Comparison of ENCODE assay signal across 2 cellular contexts in the genomic region with DNA sequence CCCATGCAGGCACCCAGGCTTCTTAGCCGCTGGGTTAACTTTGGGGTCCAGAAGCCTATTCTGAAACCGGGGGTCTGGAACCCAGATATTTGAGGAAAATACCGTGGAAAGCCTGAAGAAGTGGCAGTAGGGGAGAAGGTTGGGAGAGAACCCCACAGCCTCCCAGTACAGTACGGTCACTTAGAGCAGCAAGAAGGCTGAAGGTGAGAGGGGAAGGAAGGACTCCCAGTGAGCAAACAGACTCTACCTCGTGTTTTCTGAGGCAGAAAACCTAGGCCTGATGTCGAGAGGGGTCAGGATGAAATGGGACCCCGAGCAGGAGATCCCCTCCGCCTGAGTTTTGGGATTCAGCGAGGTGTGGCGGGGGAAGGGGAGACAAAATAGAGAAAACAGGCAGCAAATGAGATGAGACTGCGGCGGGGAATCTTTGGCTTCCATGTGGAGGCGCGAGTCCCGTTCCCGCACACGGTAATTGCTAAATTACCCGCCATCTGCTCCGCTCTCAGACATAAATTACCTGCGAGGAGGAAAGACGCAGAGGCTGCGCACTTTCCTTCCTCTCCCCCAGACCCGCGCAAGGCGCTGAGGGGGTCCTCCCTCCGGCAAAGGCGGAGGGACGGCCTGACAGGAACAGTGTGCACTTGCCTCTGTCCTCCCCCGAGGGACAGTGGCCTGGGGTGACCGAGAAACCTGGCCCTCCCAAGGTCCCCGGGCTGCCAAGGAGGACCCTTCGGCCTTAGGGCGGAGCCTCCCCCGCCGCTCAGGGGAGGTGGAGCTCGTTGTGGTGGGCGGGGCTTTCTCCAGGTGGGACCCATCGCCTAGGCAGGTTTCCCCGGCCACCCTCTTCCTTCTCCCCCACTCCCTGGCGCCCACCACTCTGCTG.
A peak's percentile ranks its signal among the peaks of the same experiment; 100 is the strongest.
TF ChIP-seq lines count a peak whose summit lies in the region.

No MANE protein-coding gene starts in this region.

TF ChIP-seq in IMR-90, 13 proteins besides CTCF, POLR2A, EP300 and RAD21:
- TF ChIP-seq FOS (IDR thresholded peaks at IDR 0.05; ENCODE audit: low read depth, low read length) (no peak), SMC3 (IDR thresholded peaks at IDR 0.05; ENCODE audit: low read depth, low read length) (no peak), CHD1 (IDR thresholded peaks at IDR 0.05; ENCODE audit: low read depth, low read length) (no peak), BHLHE40 (IDR thresholded peaks at IDR 0.05; ENCODE audit: low read depth, low read length) (no peak), MAFK (IDR thresholded peaks at IDR 0.05; ENCODE audit: low read depth, low read length) (no peak)
- TF ChIP-seq, protein P1, sequence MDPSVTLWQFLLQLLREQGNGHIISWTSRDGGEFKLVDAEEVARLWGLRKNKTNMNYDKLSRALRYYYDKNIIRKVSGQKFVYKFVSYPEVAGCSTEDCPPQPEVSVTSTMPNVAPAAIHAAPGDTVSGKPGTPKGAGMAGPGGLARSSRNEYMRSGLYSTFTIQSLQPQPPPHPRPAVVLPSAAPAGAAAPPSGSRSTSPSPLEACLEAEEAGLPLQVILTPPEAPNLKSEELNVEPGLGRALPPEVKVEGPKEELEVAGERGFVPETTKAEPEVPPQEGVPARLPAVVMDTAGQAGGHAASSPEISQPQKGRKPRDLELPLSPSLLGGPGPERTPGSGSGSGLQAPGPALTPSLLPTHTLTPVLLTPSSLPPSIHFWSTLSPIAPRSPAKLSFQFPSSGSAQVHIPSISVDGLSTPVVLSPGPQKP (IDR thresholded peaks at IDR 0.05; ENCODE audit: borderline replicate concordance, low read depth, low read length) = no peak

TF ChIP-seq in H1, 55 proteins besides CTCF, POLR2A, EP300 and RAD21 (continues in another document):
- no peak for TF ChIP-seq SIRT6 (IDR thresholded peaks at IDR 0.05; ENCODE audit: low read length)
- peak; percentile 42 for TF ChIP-seq RNF2 (IDR thresholded peaks at IDR 0.05; ENCODE audit: borderline replicate concordance, low read depth, low read length, missing control alignments, poor library complexity, severe bottlenecking)
- TF ChIP-seq YY1 (IDR thresholded peaks at IDR 0.05; ENCODE audit: low read depth, low read length) = no peak
- TF ChIP-seq FOSL1 (IDR thresholded peaks at IDR 0.05; ENCODE audit: insufficient read depth, low read depth, low read length) = no peak
- no peak for TF ChIP-seq RBBP5 (IDR thresholded peaks at IDR 0.05; ENCODE audit: borderline replicate concordance, low read depth, low read length)
- no peak for TF ChIP-seq RXRA (IDR thresholded peaks at IDR 0.05; ENCODE audit: insufficient read depth, low read depth, low read length)
- no peak for TF ChIP-seq SAP30 (IDR thresholded peaks at IDR 0.05; ENCODE audit: insufficient read depth, insufficient replicate concordance, low read length)
- no peak for TF ChIP-seq TAF7 (optimal IDR thresholded peaks at IDR 0.05; ENCODE audit: borderline replicate concordance, low read depth, low read length)
- TF ChIP-seq CTBP2 (IDR thresholded peaks at IDR 0.05; ENCODE audit: borderline replicate concordance, insufficient read depth, insufficient read length, low read length) = no peak
- TF ChIP-seq, protein P2, sequence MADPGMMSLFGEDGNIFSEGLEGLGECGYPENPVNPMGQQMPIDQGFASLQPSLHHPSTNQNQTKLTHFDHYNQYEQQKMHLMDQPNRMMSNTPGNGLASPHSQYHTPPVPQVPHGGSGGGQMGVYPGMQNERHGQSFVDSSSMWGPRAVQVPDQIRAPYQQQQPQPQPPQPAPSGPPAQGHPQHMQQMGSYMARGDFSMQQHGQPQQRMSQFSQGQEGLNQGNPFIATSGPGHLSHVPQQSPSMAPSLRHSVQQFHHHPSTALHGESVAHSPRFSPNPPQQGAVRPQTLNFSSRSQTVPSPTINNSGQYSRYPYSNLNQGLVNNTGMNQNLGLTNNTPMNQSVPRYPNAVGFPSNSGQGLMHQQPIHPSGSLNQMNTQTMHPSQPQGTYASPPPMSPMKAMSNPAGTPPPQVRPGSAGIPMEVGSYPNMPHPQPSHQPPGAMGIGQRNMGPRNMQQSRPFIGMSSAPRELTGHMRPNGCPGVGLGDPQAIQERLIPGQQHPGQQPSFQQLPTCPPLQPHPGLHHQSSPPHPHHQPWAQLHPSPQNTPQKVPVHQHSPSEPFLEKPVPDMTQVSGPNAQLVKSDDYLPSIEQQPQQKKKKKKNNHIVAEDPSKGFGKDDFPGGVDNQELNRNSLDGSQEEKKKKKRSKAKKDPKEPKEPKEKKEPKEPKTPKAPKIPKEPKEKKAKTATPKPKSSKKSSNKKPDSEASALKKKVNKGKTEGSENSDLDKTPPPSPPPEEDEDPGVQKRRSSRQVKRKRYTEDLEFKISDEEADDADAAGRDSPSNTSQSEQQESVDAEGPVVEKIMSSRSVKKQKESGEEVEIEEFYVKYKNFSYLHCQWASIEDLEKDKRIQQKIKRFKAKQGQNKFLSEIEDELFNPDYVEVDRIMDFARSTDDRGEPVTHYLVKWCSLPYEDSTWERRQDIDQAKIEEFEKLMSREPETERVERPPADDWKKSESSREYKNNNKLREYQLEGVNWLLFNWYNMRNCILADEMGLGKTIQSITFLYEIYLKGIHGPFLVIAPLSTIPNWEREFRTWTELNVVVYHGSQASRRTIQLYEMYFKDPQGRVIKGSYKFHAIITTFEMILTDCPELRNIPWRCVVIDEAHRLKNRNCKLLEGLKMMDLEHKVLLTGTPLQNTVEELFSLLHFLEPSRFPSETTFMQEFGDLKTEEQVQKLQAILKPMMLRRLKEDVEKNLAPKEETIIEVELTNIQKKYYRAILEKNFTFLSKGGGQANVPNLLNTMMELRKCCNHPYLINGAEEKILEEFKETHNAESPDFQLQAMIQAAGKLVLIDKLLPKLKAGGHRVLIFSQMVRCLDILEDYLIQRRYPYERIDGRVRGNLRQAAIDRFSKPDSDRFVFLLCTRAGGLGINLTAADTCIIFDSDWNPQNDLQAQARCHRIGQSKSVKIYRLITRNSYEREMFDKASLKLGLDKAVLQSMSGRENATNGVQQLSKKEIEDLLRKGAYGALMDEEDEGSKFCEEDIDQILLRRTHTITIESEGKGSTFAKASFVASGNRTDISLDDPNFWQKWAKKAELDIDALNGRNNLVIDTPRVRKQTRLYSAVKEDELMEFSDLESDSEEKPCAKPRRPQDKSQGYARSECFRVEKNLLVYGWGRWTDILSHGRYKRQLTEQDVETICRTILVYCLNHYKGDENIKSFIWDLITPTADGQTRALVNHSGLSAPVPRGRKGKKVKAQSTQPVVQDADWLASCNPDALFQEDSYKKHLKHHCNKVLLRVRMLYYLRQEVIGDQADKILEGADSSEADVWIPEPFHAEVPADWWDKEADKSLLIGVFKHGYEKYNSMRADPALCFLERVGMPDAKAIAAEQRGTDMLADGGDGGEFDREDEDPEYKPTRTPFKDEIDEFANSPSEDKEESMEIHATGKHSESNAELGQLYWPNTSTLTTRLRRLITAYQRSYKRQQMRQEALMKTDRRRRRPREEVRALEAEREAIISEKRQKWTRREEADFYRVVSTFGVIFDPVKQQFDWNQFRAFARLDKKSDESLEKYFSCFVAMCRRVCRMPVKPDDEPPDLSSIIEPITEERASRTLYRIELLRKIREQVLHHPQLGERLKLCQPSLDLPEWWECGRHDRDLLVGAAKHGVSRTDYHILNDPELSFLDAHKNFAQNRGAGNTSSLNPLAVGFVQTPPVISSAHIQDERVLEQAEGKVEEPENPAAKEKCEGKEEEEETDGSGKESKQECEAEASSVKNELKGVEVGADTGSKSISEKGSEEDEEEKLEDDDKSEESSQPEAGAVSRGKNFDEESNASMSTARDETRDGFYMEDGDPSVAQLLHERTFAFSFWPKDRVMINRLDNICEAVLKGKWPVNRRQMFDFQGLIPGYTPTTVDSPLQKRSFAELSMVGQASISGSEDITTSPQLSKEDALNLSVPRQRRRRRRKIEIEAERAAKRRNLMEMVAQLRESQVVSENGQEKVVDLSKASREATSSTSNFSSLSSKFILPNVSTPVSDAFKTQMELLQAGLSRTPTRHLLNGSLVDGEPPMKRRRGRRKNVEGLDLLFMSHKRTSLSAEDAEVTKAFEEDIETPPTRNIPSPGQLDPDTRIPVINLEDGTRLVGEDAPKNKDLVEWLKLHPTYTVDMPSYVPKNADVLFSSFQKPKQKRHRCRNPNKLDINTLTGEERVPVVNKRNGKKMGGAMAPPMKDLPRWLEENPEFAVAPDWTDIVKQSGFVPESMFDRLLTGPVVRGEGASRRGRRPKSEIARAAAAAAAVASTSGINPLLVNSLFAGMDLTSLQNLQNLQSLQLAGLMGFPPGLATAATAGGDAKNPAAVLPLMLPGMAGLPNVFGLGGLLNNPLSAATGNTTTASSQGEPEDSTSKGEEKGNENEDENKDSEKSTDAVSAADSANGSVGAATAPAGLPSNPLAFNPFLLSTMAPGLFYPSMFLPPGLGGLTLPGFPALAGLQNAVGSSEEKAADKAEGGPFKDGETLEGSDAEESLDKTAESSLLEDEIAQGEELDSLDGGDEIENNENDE (IDR thresholded peaks at IDR 0.05; ENCODE audit: insufficient replicate concordance, low read length) = no peak
- TF ChIP-seq NANOG (IDR thresholded peaks at IDR 0.05; ENCODE audit: insufficient read depth, low read depth, low read length, poor library complexity, severe bottlenecking) = no peak
- no peak for TF ChIP-seq CHD2 (IDR thresholded peaks at IDR 0.05; ENCODE audit: low read length)
- TF ChIP-seq SP1 (IDR thresholded peaks at IDR 0.05; ENCODE audit: low read depth, low read length) = no peak
- no peak for TF ChIP-seq CREB1 (IDR thresholded peaks at IDR 0.05)
- no peak for TF ChIP-seq GABPA (IDR thresholded peaks at IDR 0.05; ENCODE audit: borderline replicate concordance, insufficient read depth, low read length)
- no peak for TF ChIP-seq CBX8 (IDR thresholded peaks at IDR 0.05; ENCODE audit: borderline replicate concordance, low read depth, low read length)
- no peak for TF ChIP-seq BACH1 (IDR thresholded peaks at IDR 0.05; ENCODE audit: low read length)
- no peak for TF ChIP-seq JUND (IDR thresholded peaks at IDR 0.05; ENCODE audit: low read length)
- TF ChIP-seq BRCA1 (IDR thresholded peaks at IDR 0.05; ENCODE audit: low read depth, low read length) = no peak
- no peak for TF ChIP-seq SP4 (IDR thresholded peaks at IDR 0.05; ENCODE audit: low read length)
- TF ChIP-seq RFX5 (IDR thresholded peaks at IDR 0.05; ENCODE audit: borderline replicate concordance, low read depth, low read length) = no peak
- peak; percentile 83 for TF ChIP-seq KDM4A (IDR thresholded peaks at IDR 0.05; ENCODE audit: low read depth, low read length, severe bottlenecking)
- TF ChIP-seq POU5F1 (IDR thresholded peaks at IDR 0.05; ENCODE audit: low read depth, low read length) = no peak
- TF ChIP-seq EGR1 (IDR thresholded peaks at IDR 0.05; ENCODE audit: borderline replicate concordance, low read depth, low read length) = no peak
- no peak for TF ChIP-seq CHD1 (IDR thresholded peaks at IDR 0.05; ENCODE audit: low read depth, low read length)
- TF ChIP-seq, protein P3, sequence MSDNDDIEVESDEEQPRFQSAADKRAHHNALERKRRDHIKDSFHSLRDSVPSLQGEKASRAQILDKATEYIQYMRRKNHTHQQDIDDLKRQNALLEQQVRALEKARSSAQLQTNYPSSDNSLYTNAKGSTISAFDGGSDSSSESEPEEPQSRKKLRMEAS (IDR thresholded peaks at IDR 0.05) = 0 out of 2 replicates have a peak, but pooled peaks have one; percentile 16
- TF ChIP-seq GTF2F1 (IDR thresholded peaks at IDR 0.05; ENCODE audit: borderline replicate concordance, low read depth, low read length) = no peak
- no peak for TF ChIP-seq TBP (IDR thresholded peaks at IDR 0.05; ENCODE audit: low read depth, low read length)
- TF ChIP-seq TCF12 (IDR thresholded peaks at IDR 0.05; ENCODE audit: low read depth, low read length) = no peak
- no peak for TF ChIP-seq CEBPB (IDR thresholded peaks at IDR 0.05; ENCODE audit: low read depth, low read length)
- TF ChIP-seq SP2 (IDR thresholded peaks at IDR 0.05; ENCODE audit: low read length) = no peak
- TF ChIP-seq ASH2L (IDR thresholded peaks at IDR 0.05; ENCODE audit: low read length) = peak; percentile 40
- TF ChIP-seq KDM1A (IDR thresholded peaks at IDR 0.05; ENCODE audit: borderline replicate concordance, low read length) = no peak
- TF ChIP-seq NRF1 (IDR thresholded peaks at IDR 0.05; ENCODE audit: low read depth, low read length) = no peak
- TF ChIP-seq, protein P4, sequence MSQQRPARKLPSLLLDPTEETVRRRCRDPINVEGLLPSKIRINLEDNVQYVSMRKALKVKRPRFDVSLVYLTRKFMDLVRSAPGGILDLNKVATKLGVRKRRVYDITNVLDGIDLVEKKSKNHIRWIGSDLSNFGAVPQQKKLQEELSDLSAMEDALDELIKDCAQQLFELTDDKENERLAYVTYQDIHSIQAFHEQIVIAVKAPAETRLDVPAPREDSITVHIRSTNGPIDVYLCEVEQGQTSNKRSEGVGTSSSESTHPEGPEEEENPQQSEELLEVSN (IDR thresholded peaks at IDR 0.05) = peak; percentile 76
- TF ChIP-seq SIX5 (IDR thresholded peaks at IDR 0.05; ENCODE audit: low read depth, low read length) = no peak
- no peak for TF ChIP-seq KDM5A (IDR thresholded peaks at IDR 0.05; ENCODE audit: low read length)
- TF ChIP-seq BCL11A (IDR thresholded peaks at IDR 0.05; ENCODE audit: low read depth in 2 of 2, low read length in 2 of 2) = no peak
- no peak for TF ChIP-seq POLR2AphosphoS5 (IDR thresholded peaks at IDR 0.05; ENCODE audit: low read depth, low read length)
- no peak for TF ChIP-seq HDAC2 (IDR thresholded peaks at IDR 0.05; ENCODE audit: borderline replicate concordance in 1 of 2, low read depth in 2 of 2, low read length in 2 of 2)
- TF ChIP-seq TAF1 (IDR thresholded peaks at IDR 0.05; ENCODE audit: low read depth, low read length) = no peak
- TF ChIP-seq, protein P5, sequence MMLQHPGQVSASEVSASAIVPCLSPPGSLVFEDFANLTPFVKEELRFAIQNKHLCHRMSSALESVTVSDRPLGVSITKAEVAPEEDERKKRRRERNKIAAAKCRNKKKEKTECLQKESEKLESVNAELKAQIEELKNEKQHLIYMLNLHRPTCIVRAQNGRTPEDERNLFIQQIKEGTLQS (IDR thresholded peaks at IDR 0.05; ENCODE audit: insufficient read depth, low read depth, low read length) = no peak
- TF ChIP-seq JUN (IDR thresholded peaks at IDR 0.05; ENCODE audit: low read depth, low read length) = no peak
- peak; percentile 44 for TF ChIP-seq SUZ12 (IDR thresholded peaks at IDR 0.05; ENCODE audit: low read length)
- TF ChIP-seq MAFK (IDR thresholded peaks at IDR 0.05; ENCODE audit: low read depth, low read length) = no peak
- 0 out of 4 replicates have a peak, but pooled peaks of 1 of the 2 experiments have one; percentile 9 for TF ChIP-seq SIN3A (conservative IDR thresholded peaks at IDR 0.05 in 1 of 2, IDR thresholded peaks at IDR 0.05 in 1 of 2; ENCODE audit: low read depth in 1 of 2, low read length in 2 of 2)
- TF ChIP-seq HDAC6 (IDR thresholded peaks at IDR 0.05; ENCODE audit: low read depth, low read length) = no peak
- TF ChIP-seq, protein P6, sequence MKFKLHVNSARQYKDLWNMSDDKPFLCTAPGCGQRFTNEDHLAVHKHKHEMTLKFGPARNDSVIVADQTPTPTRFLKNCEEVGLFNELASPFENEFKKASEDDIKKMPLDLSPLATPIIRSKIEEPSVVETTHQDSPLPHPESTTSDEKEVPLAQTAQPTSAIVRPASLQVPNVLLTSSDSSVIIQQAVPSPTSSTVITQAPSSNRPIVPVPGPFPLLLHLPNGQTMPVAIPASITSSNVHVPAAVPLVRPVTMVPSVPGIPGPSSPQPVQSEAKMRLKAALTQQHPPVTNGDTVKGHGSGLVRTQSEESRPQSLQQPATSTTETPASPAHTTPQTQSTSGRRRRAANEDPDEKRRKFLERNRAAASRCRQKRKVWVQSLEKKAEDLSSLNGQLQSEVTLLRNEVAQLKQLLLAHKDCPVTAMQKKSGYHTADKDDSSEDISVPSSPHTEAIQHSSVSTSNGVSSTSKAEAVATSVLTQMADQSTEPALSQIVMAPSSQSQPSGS (IDR thresholded peaks at IDR 0.05; ENCODE audit: low read length) = no peak
- TF ChIP-seq ZNF274 (IDR thresholded peaks at IDR 0.05; ENCODE audit: borderline replicate concordance, extremely low read depth, low read length) = no peak
- TF ChIP-seq TEAD4 (IDR thresholded peaks at IDR 0.05; ENCODE audit: low read depth, low read length) = no peak
- no peak for TF ChIP-seq CBX5 (IDR thresholded peaks at IDR 0.05; ENCODE audit: low read depth, low read length)
